ENCODE assay signal across 32 cellular contexts in genomic region chr2:178417916-178418315, GRCh38.
"Had no signal": no experiment of that assay in that cellular context is flagged by ENCODE, and none has a peak within 500 bp of the region (broad histone marks: within the 10 kb centered on the region; RNA-seq: fewer than 3 reads in every experiment).

No MANE protein-coding gene starts in this region.

- H3K27me3 ChIP-seq: ascending aorta, body of pancreas, MG63, SJSA1 had no signal

- ATAC-seq: activated CD8-positive, alpha-beta memory T cell treated with anti-CD3 and anti-CD28 coated beads, Interleukin-2, amount 10 ng/mL, durations not matched to agents 7 days and 5 days; activated naive CD4-positive, alpha-beta T cell treated with anti-CD3 and anti-CD28 coated beads, Interleukin-2, amount 50 U/mL, for 72 hours; activated naive CD8-positive, alpha-beta T cell treated with anti-CD3 and anti-CD28 coated beads, Interleukin-2, amount 50 U/mL, for 24 hours; body of pancreas; Panc1 had no signal

- H3K36me3 ChIP-seq: MG63 had no signal

- H3K27ac ChIP-seq: ascending aorta, body of pancreas had no signal

- H3K4me1 ChIP-seq: ascending aorta had no signal

- H3K9me3 ChIP-seq: ascending aorta, body of pancreas, MG63, SJSA1 had no signal

- H3K4me3 ChIP-seq: ascending aorta, body of pancreas, MG63, SJSA1 had no signal

- DNase-seq: activated B cell treated with CpG ODN at 0.5 μM for 24 hours; activated CD4-positive, alpha-beta T cell treated with anti-CD3 and anti-CD28 coated beads for 1 hour; activated CD4-positive, alpha-beta T cell treated with anti-CD3 and anti-CD28 coated beads, Interleukin-2, amount 50 U/mL, for 48 hours; activated CD8-positive, alpha-beta memory T cell treated with anti-CD3 and anti-CD28 coated beads, Interleukin-2, amount 10 ng/mL, durations not matched to agents 7 days and 5 days; activated effector memory CD4-positive, alpha-beta T cell treated with Interleukin-2 at 50 U/mL for 16 hours; activated naive CD4-positive, alpha-beta T cell treated with Interleukin-2 at 50 U/mL for 16 hours; activated naive CD8-positive, alpha-beta T cell treated with anti-CD3 and anti-CD28 coated beads, Interleukin-2, amount 50 U/mL, for 24 hours; activated T-cell treated with anti-CD3 and anti-CD28 coated beads, Interleukin-2, amount 50 U/mL, for 24 hours; amniotic stem cell; body of pancreas; KG1; MG63; MV-4-11; NCI-H1092 treated with DMSO at 0.1 percent for 48 hours; NCI-H1417 treated with DMSO at 0.1 percent for 48 hours; NCI-H1694; NCI-H2029; NCI-H2107; NCI-H2171 treated with DMSO at 0.1 percent for 48 hours; NCI-H226; NCI-H510A; NCI-H526 treated with DMSO at 0.1 percent for 48 hours; NCI-H82; NK-92 treated with Interleukin-12 subunit alpha and Interleukin-12 subunit beta, amount 100 ng/mL, for 24 hours; OCI-M1; Right ventricle myocardium superior; RPMI8226; T-helper 9 cell had no signal
